ENCODE assay signal across 23 cellular contexts in the genomic region with DNA sequence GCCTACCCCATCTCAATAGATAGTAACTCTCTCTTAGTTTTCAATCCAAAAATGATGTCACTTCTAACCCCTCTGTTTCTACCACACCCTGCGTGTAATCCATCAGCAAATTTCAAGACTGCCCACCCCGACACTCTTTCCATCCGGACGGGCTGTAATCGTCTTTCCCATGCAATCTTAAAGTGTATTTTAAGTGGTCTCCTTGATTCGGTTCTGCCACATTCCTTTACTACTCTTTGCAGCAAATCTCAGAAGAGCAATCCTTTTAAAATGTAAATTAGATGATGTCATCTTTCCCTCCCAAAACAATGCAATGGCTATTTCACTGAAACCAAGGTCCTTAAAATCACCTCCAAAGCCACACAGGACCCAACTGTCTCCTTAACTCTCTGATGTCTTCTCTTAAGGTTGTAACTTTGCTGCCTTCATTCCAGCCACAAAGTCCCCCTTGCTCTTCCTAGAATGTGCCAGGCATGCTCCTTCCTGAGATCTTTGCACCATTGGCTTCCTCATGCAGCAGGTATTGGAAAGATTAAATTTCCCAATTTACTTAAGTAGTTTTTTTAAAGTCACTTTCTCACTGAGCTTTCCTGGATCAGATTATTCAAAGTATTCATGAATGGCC.
"Had no signal": no experiment of that assay in that cellular context is flagged by ENCODE, and none has a peak within 500 bp of the region (broad histone marks: within the 10 kb centered on the region; RNA-seq: fewer than 3 reads in every experiment).

No MANE protein-coding gene starts in this region.

- H3K27ac ChIP-seq: adrenal gland, breast epithelium, esophagus muscularis mucosa, gastrocnemius medialis, prostate gland, spleen, upper lobe of left lung had no signal

- H3K27me3 Mint-ChIP-seq: activated naive CD8-positive, alpha-beta T cell; activated T-cell treated with anti-CD3 and anti-CD28 coated beads, Interleukin-2, amount 50 U/mL, for 24 hours; activated T-helper 17 cell treated with anti-CD3 and anti-CD28 coated beads, Interleukin-2, amount 50 U/mL, for 72 hours; central memory CD8-positive, alpha-beta T cell; effector memory CD8-positive, alpha-beta T cell; naive B cell had no signal

- H3K4me3 Mint-ChIP-seq: activated naive CD8-positive, alpha-beta T cell; activated T-cell treated with anti-CD3 and anti-CD28 coated beads, Interleukin-2, amount 50 U/mL, for 24 hours; activated T-helper 17 cell treated with anti-CD3 and anti-CD28 coated beads, Interleukin-2, amount 50 U/mL, for 72 hours; central memory CD8-positive, alpha-beta T cell; effector memory CD8-positive, alpha-beta T cell; naive B cell had no signal

- H3K36me3 ChIP-seq: adrenal gland, breast epithelium, esophagus muscularis mucosa, gastrocnemius medialis, prostate gland, spleen, upper lobe of left lung had no signal

- H3K9me3 ChIP-seq: adrenal gland, gastrocnemius medialis, prostate gland had no signal

- H3K36me3 Mint-ChIP-seq: activated naive CD8-positive, alpha-beta T cell; naive B cell had no signal

- H3K27me3 ChIP-seq: adrenal gland, esophagus muscularis mucosa, gastrocnemius medialis, spleen, upper lobe of left lung had no signal

- H3K27ac Mint-ChIP-seq: activated naive CD8-positive, alpha-beta T cell; activated T-cell treated with anti-CD3 and anti-CD28 coated beads, Interleukin-2, amount 50 U/mL, for 24 hours; activated T-helper 17 cell treated with anti-CD3 and anti-CD28 coated beads, Interleukin-2, amount 50 U/mL, for 72 hours; effector memory CD8-positive, alpha-beta T cell; naive B cell had no signal

- H3K4me1 ChIP-seq: adrenal gland, breast epithelium, esophagus muscularis mucosa, gastrocnemius medialis, prostate gland, spleen, upper lobe of left lung had no signal

- H3K4me1 Mint-ChIP-seq: activated T-helper 17 cell treated with anti-CD3 and anti-CD28 coated beads, Interleukin-2, amount 50 U/mL, for 72 hours; central memory CD8-positive, alpha-beta T cell; naive B cell had no signal

- H3K4me3 ChIP-seq: adrenal gland, breast epithelium, esophagus muscularis mucosa, gastrocnemius medialis, prostate gland, spleen, upper lobe of left lung had no signal

- ATAC-seq: activated T-helper 17 cell treated with anti-CD3 and anti-CD28 coated beads, Interleukin-2, amount 50 U/mL, for 72 hours; effector memory CD8-positive, alpha-beta T cell; gastrocnemius medialis; left colon had no signal

- DNase-seq: activated T-cell treated with anti-CD3 and anti-CD28 coated beads, Interleukin-2, amount 50 U/mL, for 24 hours; adrenal gland; effector memory CD8-positive, alpha-beta T cell; gastrocnemius medialis; hypothalamus; left colon; mesenchymal stem cell; naive B cell; spleen; stimulated activated CD4-positive, alpha-beta T cell treated with anti-CD3 and anti-CD28 coated beads, Interleukin-4, amount 100 ng/mL, for 24 hours; stimulated activated naive CD4-positive, alpha-beta T cell treated with Interleukin-2 at 50 U/mL for 16 hours; T-helper 1 cell; upper lobe of left lung had no signal

- FAIRE-seq: astrocyte, colon, keratinocyte, TTC549 had no signal
